Comparison of ENCODE assay signal across 24 cellular contexts in genomic region chr12:24507827-24508226, GRCh38.
"Had no signal": no experiment of that assay in that cellular context is flagged by ENCODE, and none has a peak within 500 bp of the region (broad histone marks: within the 10 kb centered on the region; RNA-seq: fewer than 3 reads in every experiment).

No MANE protein-coding gene starts in this region.

- ATAC-seq: activated naive CD4-positive, alpha-beta T cell treated with anti-CD3 and anti-CD28 coated beads, Interleukin-2, amount 50 U/mL, for 72 hours; activated naive CD8-positive, alpha-beta T cell treated with anti-CD3 and anti-CD28 coated beads, Interleukin-2, amount 50 U/mL, for 24 hours; activated T-cell treated with anti-CD3 and anti-CD28 coated beads, Interleukin-2, amount 50 U/mL, for 4 hours; T-helper 17 cell had no signal

- H3K36me3 Mint-ChIP-seq: activated CD4-positive, alpha-beta memory T cell treated with anti-CD3 and anti-CD28 coated beads for 36 hours; activated naive CD4-positive, alpha-beta T cell treated with anti-CD3 and anti-CD28 coated beads, Interleukin-2, amount 50 U/mL, for 72 hours had no signal

- DNase-seq: activated B cell treated with CpG ODN at 0.5 μM for 24 hours; activated CD4-positive, alpha-beta memory T cell treated with anti-CD3 and anti-CD28 coated beads for 36 hours; activated CD4-positive, alpha-beta T cell treated with anti-CD3 and anti-CD28 coated beads, Interleukin-2, amount 10 ng/mL, durations not matched to agents 7 days and 5 days; activated CD8-positive, alpha-beta memory T cell treated with anti-CD3 and anti-CD28 coated beads for 24 hours; activated effector memory CD4-positive, alpha-beta T cell treated with anti-CD3 and anti-CD28 coated beads, Interleukin-2, amount 50 U/mL, for 16 hours; activated naive CD4-positive, alpha-beta T cell treated with Interleukin-2 at 50 U/mL for 16 hours; activated naive CD8-positive, alpha-beta T cell treated with anti-CD3 and anti-CD28 coated beads, Interleukin-2, amount 50 U/mL, for 24 hours; activated T-cell treated with anti-CD3 and anti-CD28 coated beads, Interleukin-2, amount 50 U/mL, for 4 hours; amygdala; Kasumi-1; NCI-H1048; NCI-H146; NCI-H1930; NCI-H2171; NCI-H2227 treated with DMSO at 0.1 percent for 48 hours; NCI-H446 treated with DMSO at 0.1 percent for 48 hours; NCI-H524 treated with DMSO at 0.1 percent for 48 hours; NCI-H774; SIG-M5; T-helper 17 cell; T-helper 9 cell had no signal

- H3K36me3 ChIP-seq: cardiac muscle cell had no signal

- H3K27me3 Mint-ChIP-seq: activated B cell treated with CpG ODN at 0.5 μM for 24 hours; activated CD4-positive, alpha-beta memory T cell treated with anti-CD3 and anti-CD28 coated beads for 36 hours; activated CD4-positive, alpha-beta T cell treated with anti-CD3 and anti-CD28 coated beads, Interleukin-2, amount 10 ng/mL, durations not matched to agents 7 days and 5 days; activated naive CD8-positive, alpha-beta T cell treated with anti-CD3 and anti-CD28 coated beads, Interleukin-2, amount 50 U/mL, for 24 hours; brain; T-helper 17 cell had no signal

- H3K4me3 ChIP-seq: cardiac muscle cell had no signal

- H3K4me3 Mint-ChIP-seq: activated B cell treated with CpG ODN at 0.5 μM for 24 hours; activated CD4-positive, alpha-beta memory T cell treated with anti-CD3 and anti-CD28 coated beads for 36 hours; activated CD4-positive, alpha-beta T cell treated with anti-CD3 and anti-CD28 coated beads, Interleukin-2, amount 10 ng/mL, durations not matched to agents 7 days and 5 days; activated naive CD8-positive, alpha-beta T cell treated with anti-CD3 and anti-CD28 coated beads, Interleukin-2, amount 50 U/mL, for 24 hours; activated T-cell treated with anti-CD3 and anti-CD28 coated beads, Interleukin-2, amount 50 U/mL, for 4 hours; brain; T-helper 17 cell had no signal

- H3K27me3 ChIP-seq: cardiac muscle cell had no signal

- H3K4me1 Mint-ChIP-seq: activated CD4-positive, alpha-beta T cell treated with anti-CD3 and anti-CD28 coated beads, Interleukin-2, amount 10 ng/mL, durations not matched to agents 7 days and 5 days; activated naive CD8-positive, alpha-beta T cell treated with anti-CD3 and anti-CD28 coated beads, Interleukin-2, amount 50 U/mL, for 24 hours; T-helper 17 cell had no signal

- H3K27ac ChIP-seq: cardiac muscle cell had no signal

- H3K27ac Mint-ChIP-seq: activated B cell treated with CpG ODN at 0.5 μM for 24 hours; activated CD4-positive, alpha-beta memory T cell treated with anti-CD3 and anti-CD28 coated beads for 36 hours; activated CD4-positive, alpha-beta T cell treated with anti-CD3 and anti-CD28 coated beads, Interleukin-2, amount 10 ng/mL, durations not matched to agents 7 days and 5 days; activated naive CD4-positive, alpha-beta T cell treated with anti-CD3 and anti-CD28 coated beads, Interleukin-2, amount 50 U/mL, for 72 hours; activated naive CD8-positive, alpha-beta T cell treated with anti-CD3 and anti-CD28 coated beads, Interleukin-2, amount 50 U/mL, for 24 hours; brain; T-helper 17 cell had no signal

- H3K9me3 Mint-ChIP-seq: activated B cell treated with CpG ODN at 0.5 μM for 24 hours had no signal
